ENCODE assay signal across 7 cellular contexts in the genomic region with DNA sequence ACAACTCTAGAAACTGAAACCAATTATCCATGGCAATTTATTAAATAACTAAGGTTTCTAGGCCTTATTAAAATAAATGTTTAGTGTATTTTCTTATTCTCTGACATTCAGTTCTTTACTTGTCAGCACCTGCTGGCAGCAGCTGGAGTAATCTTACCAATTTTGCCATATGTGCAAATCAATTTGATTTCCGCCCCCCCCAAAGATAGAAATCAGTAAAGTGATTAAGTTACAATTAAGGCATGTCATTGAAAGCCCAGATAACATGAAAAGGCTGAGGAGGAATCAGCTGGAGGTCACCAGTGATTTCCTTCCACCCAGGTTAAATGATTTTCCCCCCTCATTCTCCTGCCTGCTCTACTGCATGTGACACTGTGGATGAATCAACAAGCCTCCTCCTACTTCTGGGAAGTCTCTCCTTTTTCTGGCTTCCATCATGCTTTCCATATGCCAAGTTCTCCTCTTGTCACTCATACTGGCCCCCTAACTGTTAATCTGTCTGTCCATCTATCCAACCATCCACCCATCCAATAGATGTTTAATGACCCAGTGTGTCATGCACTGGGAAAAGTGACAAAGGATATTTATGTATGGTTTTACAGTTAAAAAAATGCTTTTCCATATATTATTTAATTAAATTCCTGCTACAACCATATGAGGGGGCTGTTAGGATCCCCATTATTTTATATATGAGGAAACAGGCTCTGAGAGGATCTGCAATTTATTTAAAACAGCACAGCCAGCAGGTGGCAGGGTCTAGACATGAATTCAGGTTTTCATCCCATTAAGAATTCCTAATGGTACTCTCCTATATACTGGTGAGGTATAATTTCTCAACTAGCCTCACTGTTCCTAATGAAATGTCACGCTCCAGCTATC.
A peak's percentile ranks its signal among the peaks of the same experiment; 100 is the strongest.
DNase-seq lines count a peak whose midpoint lies in the region; TF ChIP-seq lines count a peak whose summit lies in the region.

No MANE protein-coding gene starts in this region.

- no peak overlapping the region for H3K27ac ChIP-seq in esophagus muscularis mucosa (replicated peaks in 1 of 4)
- H3K27ac ChIP-seq in neural progenitor cell, result no peak overlapping the region

- H3K4me3 Mint-ChIP-seq in neural progenitor cell, result no peak overlapping the region

- no peaks in the 10 kb centered on the region for H4K20me1 ChIP-seq in Loucy (ENCODE audit: insufficient read depth, low read length, poor library complexity, severe bottlenecking)
- no peaks in the 10 kb centered on the region for H4K20me1 ChIP-seq in neural progenitor cell (ENCODE audit: low read depth)

- TF ChIP-seq CTCF in Loucy (conservative IDR thresholded peaks at IDR 0.05; ENCODE audit: low read length) (peak; percentile 78), esophagus muscularis mucosa (IDR thresholded peaks at IDR 0.05) (peak; percentile 59 to 61 (median 60)), neural progenitor cell (IDR thresholded peaks at IDR 0.05) (peak; percentile 62)

- H3K79me2 ChIP-seq in Loucy (ENCODE audit: insufficient read depth, low read length) (no peaks in the 10 kb centered on the region), neural progenitor cell (ENCODE audit: low read depth) (no peaks in the 10 kb centered on the region)

- H3K4me1 ChIP-seq in Loucy (ENCODE audit: insufficient read depth, low read length, poor library complexity, severe bottlenecking), result peaks cover 5% of the 10 kb centered on the region
- H3K4me1 ChIP-seq in esophagus muscularis mucosa, result peaks cover 0 to 16% (median 9%) of the 10 kb centered on the region in 4 donors
- H3K4me1 ChIP-seq in neural progenitor cell, result peaks cover 5% of the 10 kb centered on the region

- no peaks in the 10 kb centered on the region for H3K9me2 ChIP-seq in Loucy (replicated peaks; ENCODE audit: low read depth, low read length)

- H3K9ac ChIP-seq in Loucy (ENCODE audit: low read depth, low read length, poor library complexity, severe bottlenecking) (no peak overlapping the region), neural progenitor cell (no peak overlapping the region)

- H3K36me3 ChIP-seq in Loucy (ENCODE audit: insufficient read depth, low read length) (no peaks in the 10 kb centered on the region), esophagus muscularis mucosa (no peaks in the 10 kb centered on the region), neural progenitor cell (no peaks in the 10 kb centered on the region)

- no peak for TF ChIP-seq POLR2A in esophagus muscularis mucosa (IDR thresholded peaks at IDR 0.05; ENCODE audit: low read depth)

- DNase-seq in EH (ENCODE audit: low read depth) (peak; percentile 75), SW480 (ENCODE audit: low spot score) (peak; percentile 94), esophagus muscularis mucosa (ENCODE audit: extremely low spot score) (no peak), neural progenitor cell (ENCODE audit: low spot score) (peak; percentile 57), NOMO-1 treated with DMSO at 0.1 percent for 48 hours (lab: John Stamatoyannopoulos, UW; ENCODE audit: unreplicated experiment) (no peak), islet precursor cell (no peak)

- no peak for TF ChIP-seq EP300 in esophagus muscularis mucosa (IDR thresholded peaks at IDR 0.05)

- H3K4me3 ChIP-seq in Loucy (ENCODE audit: low read length, poor library complexity, severe bottlenecking) (no peak overlapping the region), esophagus muscularis mucosa (no peak overlapping the region), neural progenitor cell (no peak overlapping the region)

- no peak overlapping the region for H3K27ac Mint-ChIP-seq in neural progenitor cell

- no peaks in the 10 kb centered on the region for H3K9me3 Mint-ChIP-seq in neural progenitor cell

- H3K27me3 Mint-ChIP-seq in neural progenitor cell (ENCODE audit: insufficient read depth, low read depth), result peaks cover 3% of the 10 kb centered on the region

- H3K4me2 ChIP-seq in Loucy (ENCODE audit: low read depth, low read length, poor library complexity, severe bottlenecking) (no peak overlapping the region), neural progenitor cell (no peak overlapping the region)

- H3K9me3 ChIP-seq in Loucy (ENCODE audit: insufficient read depth, low read depth, low read length) (no peaks in the 10 kb centered on the region), esophagus muscularis mucosa (no peaks in the 10 kb centered on the region), neural progenitor cell (ENCODE audit: low read depth) (no peaks in the 10 kb centered on the region)

- H3F3A ChIP-seq in Loucy (ENCODE audit: low read depth) (peaks cover 5% of the 10 kb centered on the region; the same call in 1 of the 2 replicates), neural progenitor cell (ENCODE audit: low read depth) (no peaks in the 10 kb centered on the region)

- H3K36me3 Mint-ChIP-seq in neural progenitor cell, result no peaks in the 10 kb centered on the region

- 71% methylated on average over 2 of the region's 2 CpGs for WGBS in esophagus muscularis mucosa

- H3K4me1 Mint-ChIP-seq in neural progenitor cell, result peaks cover 18% of the 10 kb centered on the region

- H3K27me3 ChIP-seq in Loucy (ENCODE audit: insufficient read depth, low read length, poor library complexity, severe bottlenecking) (no peaks in the 10 kb centered on the region), esophagus muscularis mucosa (no peaks in the 10 kb centered on the region), neural progenitor cell (no peaks in the 10 kb centered on the region)

- intact Hi-C loops in esophagus muscularis mucosa (cut with DNase I), result loop anchor here (1.0 to 10.0 kb wide), 4 partner anchors 108 to 395 kb away; no protein-coding TSS in a partner anchor

- H2AFZ ChIP-seq in Loucy (ENCODE audit: low read length) (no peak overlapping the region), neural progenitor cell (replicated peaks) (no peak overlapping the region)

Comparison
In these comparisons a context has a peak if more than half of its experiments do, and no peak if none do; other contexts are left out.
1. DNase-seq: peak in EH (single experiment), SW480 (single experiment) and neural progenitor cell (single experiment); none in esophagus muscularis mucosa (single experiment), NOMO-1 treated with DMSO at 0.1 percent for 48 hours (single experiment) and islet precursor cell (single experiment).
2. Peak in every context shown above with its lines, with median percentiles within 50 percentile points of each other: CTCF ChIP-seq.